17 cellular contexts compared by ENCODE assay signal in the genomic region with DNA sequence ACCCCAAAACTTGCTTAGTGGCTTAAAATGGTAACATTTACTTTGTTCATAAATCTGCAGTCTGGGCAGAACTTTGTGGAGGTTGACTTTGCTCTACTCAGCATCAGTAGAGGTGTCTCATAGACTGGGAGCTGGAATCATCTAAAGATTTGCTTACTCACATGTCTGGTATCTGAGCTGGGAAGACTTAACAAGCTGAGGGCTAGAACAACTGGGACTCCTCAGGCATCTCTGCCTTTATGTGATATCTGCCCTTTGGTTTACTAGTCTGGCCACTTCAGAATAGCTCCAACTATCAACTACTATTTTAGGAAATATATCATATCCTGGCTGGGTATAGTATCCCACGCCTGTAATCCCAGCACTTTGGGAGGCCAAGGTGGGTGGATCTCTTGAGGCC.
"Had no signal": no experiment of that assay in that cellular context is flagged by ENCODE, and none has a peak within 500 bp of the region (broad histone marks: within the 10 kb centered on the region; RNA-seq: fewer than 3 reads in every experiment).

No MANE protein-coding gene starts in this region.

- H3K36me3 ChIP-seq: left lung, right lobe of liver, upper lobe of right lung had no signal

- H3K27ac ChIP-seq: body of pancreas, foreskin keratinocyte, left lung, psoas muscle, right lobe of liver, upper lobe of right lung had no signal

- H3K4me3 ChIP-seq: body of pancreas, left lung, psoas muscle, right lobe of liver, upper lobe of right lung had no signal

- H3K4me1 ChIP-seq: body of pancreas, foreskin keratinocyte, psoas muscle, right lobe of liver had no signal

- DNase-seq: activated CD4-positive, alpha-beta T cell treated with anti-CD3 and anti-CD28 coated beads for 48 hours; activated naive CD4-positive, alpha-beta T cell treated with anti-CD3 and anti-CD28 coated beads for 36 hours; body of pancreas; cerebellar nuclear complex; dermis blood vessel endothelial cell; left lung; nephron progenitor cell; psoas muscle; right lobe of liver; stimulated activated CD4-positive, alpha-beta T cell treated with anti-CD3 and anti-CD28 coated beads, Interleukin-2, amount 100 ng/mL, for 48 hours; stimulated activated naive CD4-positive, alpha-beta T cell treated with Interleukin-2 at 50 U/mL for 16 hours; upper lobe of right lung had no signal

- H3K4me1 Mint-ChIP-seq: nephron progenitor cell, WTC11 had no signal

- H3K9me3 Mint-ChIP-seq: activated T-helper 17 cell treated with anti-CD3 and anti-CD28 coated beads, Interleukin-2, amount 50 U/mL, for 72 hours; nephron progenitor cell; WTC11 had no signal

- H3K36me3 Mint-ChIP-seq: WTC11 had no signal

- ATAC-seq: activated T-helper 17 cell treated with anti-CD3 and anti-CD28 coated beads, Interleukin-2, amount 50 U/mL, for 72 hours; body of pancreas; esophagus mucosa; foreskin keratinocyte; left lung; psoas muscle; right lobe of liver; upper lobe of right lung; WTC11 had no signal

- H3K9me3 ChIP-seq: body of pancreas, left lung, psoas muscle, right lobe of liver, upper lobe of right lung had no signal

- H3K27me3 Mint-ChIP-seq: activated T-helper 17 cell treated with anti-CD3 and anti-CD28 coated beads, Interleukin-2, amount 50 U/mL, for 72 hours; memory B cell had no signal

- H3K27ac Mint-ChIP-seq: activated naive CD4-positive, alpha-beta T cell treated with anti-CD3 and anti-CD28 coated beads for 36 hours; activated T-helper 17 cell treated with anti-CD3 and anti-CD28 coated beads, Interleukin-2, amount 50 U/mL, for 72 hours; memory B cell; nephron progenitor cell; WTC11 had no signal

- H3K4me3 Mint-ChIP-seq: activated naive CD4-positive, alpha-beta T cell treated with anti-CD3 and anti-CD28 coated beads for 36 hours; activated T-helper 17 cell treated with anti-CD3 and anti-CD28 coated beads, Interleukin-2, amount 50 U/mL, for 72 hours; memory B cell; nephron progenitor cell; WTC11 had no signal

- H3K27me3 ChIP-seq: body of pancreas, foreskin keratinocyte, left lung, right lobe of liver, upper lobe of right lung had no signal
